11 cellular contexts compared by ENCODE assay signal in the genomic region with DNA sequence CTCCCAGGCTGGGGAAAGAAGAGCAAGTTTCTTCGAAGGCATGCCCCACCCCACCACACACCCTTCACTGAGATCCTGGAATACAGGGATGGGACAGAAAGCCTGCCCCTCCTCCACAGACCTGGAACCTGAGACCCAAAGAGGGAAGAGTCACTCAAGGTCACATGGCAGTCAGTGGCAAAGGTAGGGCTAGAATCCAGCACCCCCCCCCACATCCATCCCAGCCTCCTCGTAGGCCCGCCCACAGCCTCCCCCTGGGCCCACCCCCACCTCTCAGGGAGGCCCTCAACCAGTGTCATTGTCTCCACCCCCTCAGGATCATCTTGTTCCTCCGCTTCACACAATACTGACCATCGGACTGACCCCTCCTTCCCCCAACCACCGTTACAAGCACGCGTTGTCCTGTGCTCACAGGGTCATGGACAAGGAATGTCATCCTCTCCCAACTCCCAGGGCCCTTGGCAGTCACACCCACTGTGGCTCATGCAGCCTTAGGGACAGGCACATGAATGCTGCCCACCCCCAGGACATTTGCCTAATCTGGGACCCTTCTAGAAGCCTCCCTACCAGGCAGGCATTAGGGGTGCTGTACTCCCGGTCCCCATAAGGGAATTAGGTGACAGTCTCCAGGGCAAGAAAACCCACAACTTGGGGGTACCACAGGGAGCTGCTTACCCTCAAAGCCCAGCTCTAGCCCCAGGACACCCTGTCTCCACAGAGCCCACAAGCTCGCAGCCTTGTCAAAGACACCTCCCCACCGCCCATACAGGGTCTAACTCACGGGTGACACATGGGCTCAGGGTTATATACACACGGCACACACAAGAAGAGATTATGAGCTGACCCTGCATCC. TPM values are rescaled to one million over a fixed set of nuclear protein-coding genes. Genes with fewer than 3 reads are reported as not detected.
A peak's percentile ranks its signal among the peaks of the same experiment; 100 is the strongest.
DNase-seq lines count a peak whose midpoint lies in the region; ATAC-seq and TF ChIP-seq lines count a peak whose summit lies in the region.
"Had no signal": no experiment of that assay in that cellular context is flagged by ENCODE, and none has a peak within 500 bp of the region (broad histone marks: within the 10 kb centered on the region; RNA-seq: fewer than 3 reads in every experiment).

No MANE protein-coding gene starts in this region.

- peak overlapping the region; percentile 97 for H3K4me2 ChIP-seq in OCI-LY7 (ENCODE audit: low read length)

- no peak for ATAC-seq in activated T-cell treated with anti-CD3 and anti-CD28 coated beads, Interleukin-2, amount 50 U/mL, for 4 hours
- ATAC-seq in right cardiac atrium (peak; percentile 65 to 69), HG03571 (IDR thresholded peaks at IDR 0.05; ENCODE audit: unreplicated experiment) (no peak), HG03175 (IDR thresholded peaks at IDR 0.05; ENCODE audit: unreplicated experiment) (no peak)

- no peaks in the 10 kb centered on the region for H3K36me3 Mint-ChIP-seq in activated T-cell treated with anti-CD3 and anti-CD28 coated beads, Interleukin-2, amount 50 U/mL, for 4 hours (ENCODE audit: insufficient read depth)

- TF ChIP-seq CTCF in OCI-LY7 (conservative IDR thresholded peaks at IDR 0.05; ENCODE audit: low read length), result no peak

- H3K9me3 ChIP-seq in OCI-LY7 (ENCODE audit: low read length), result no peaks in the 10 kb centered on the region
- H3K9me3 ChIP-seq in right cardiac atrium (ENCODE audit: control insufficient read depth, low read length), result no peaks in the 10 kb centered on the region
- no peaks in the 10 kb centered on the region for H3K9me3 ChIP-seq in stomach smooth muscle (ENCODE audit: control insufficient read depth in 2 of 2, low read length in 2 of 2)

- no peaks in the 10 kb centered on the region for H3K79me2 ChIP-seq in OCI-LY7 (ENCODE audit: insufficient read depth, low read depth, low read length)

- 33% methylated on average over 13 of the region's 13 CpGs for WGBS in right cardiac atrium

- no peaks in the 10 kb centered on the region for H4K20me1 ChIP-seq in OCI-LY7 (ENCODE audit: insufficient read depth, low read length)

- peak overlapping the region; percentile 59 to 81 for H3K9ac ChIP-seq in stomach smooth muscle (ENCODE audit: low read length in 2 of 2)

- peak overlapping the region; percentile 84 for H3K27ac ChIP-seq in OCI-LY7 (ENCODE audit: low read depth, low read length, poor library complexity, severe bottlenecking)
- peak overlapping the region; percentile 94 for H3K27ac ChIP-seq in right cardiac atrium (ENCODE audit: low read length)
- peak overlapping the region; percentile 92 for H3K27ac ChIP-seq in stomach smooth muscle (ENCODE audit: low read length)

- POLR2A ChIA-PET in OCI-LY7 (lab: Charles Lee), result interaction anchor here (0.6 to 1.2 kb wide), 2 partner anchors 176 to 570 kb away, joined by 3 to 4 read pairs; no protein-coding TSS in a partner anchor

- BruUV-seq in OCI-LY7 (replicated peaks; lab: Mats Ljungman, UMichigan), result no TSS peak

- H3K4me1 ChIP-seq in OCI-LY7 (ENCODE audit: insufficient read depth, low read length, poor library complexity, severe bottlenecking) (peaks cover 56% of the 10 kb centered on the region), right cardiac atrium (ENCODE audit: control insufficient read depth, insufficient read depth, low read length) (peaks cover 1% of the 10 kb centered on the region), stomach smooth muscle (ENCODE audit: control insufficient read depth, insufficient read depth, low read length) (peaks cover 76% of the 10 kb centered on the region)

- intact Hi-C loops in OCI-LY7 (cut with micrococcal nuclease; ENCODE audit: unreplicated experiment) (loop anchor here (10.0 kb wide), 2 partner anchors 108 to 602 kb away; partner anchors contain the start of genes AGAP3, FASTK, TMUB1 and ZNF775), right cardiac atrium (cut with DNase I) (no loop called here)

- no peaks in the 10 kb centered on the region for H3K9me2 ChIP-seq in OCI-LY7 (ENCODE audit: insufficient read depth, low read length)

- peaks cover 36% of the 10 kb centered on the region for H3K27me3 Mint-ChIP-seq in activated T-cell treated with anti-CD3 and anti-CD28 coated beads, Interleukin-2, amount 50 U/mL, for 4 hours (ENCODE audit: low read depth)

- peak overlapping the region; percentile 72 for H3K4me3 ChIP-seq in OCI-LY7 (ENCODE audit: low read depth, low read length, poor library complexity, severe bottlenecking)
- peak overlapping the region; percentile 76 for H3K4me3 ChIP-seq in right cardiac atrium (ENCODE audit: low read length)
- H3K4me3 ChIP-seq in stomach smooth muscle (ENCODE audit: low read length in 2 of 2), result peak overlapping the region; percentile 78 to 86

- H3K4me1 Mint-ChIP-seq in activated T-cell treated with anti-CD3 and anti-CD28 coated beads, Interleukin-2, amount 50 U/mL, for 4 hours (ENCODE audit: low read depth), result peaks cover 40% of the 10 kb centered on the region

- no peak for DNase-seq in activated T-cell treated with anti-CD3 and anti-CD28 coated beads, Interleukin-2, amount 50 U/mL, for 4 hours
- DNase-seq in activated T-cell treated with anti-CD3 and anti-CD28 coated beads, Interleukin-2, amount 50 U/mL, for 48 hours, result no peak
- DNase-seq in OCI-LY7 (ENCODE audit: low spot score) (no peak), right cardiac atrium (peak; percentile 60 to 86 (median 77))
- DNase-seq in stimulated activated naive CD4-positive, alpha-beta T cell treated with Interleukin-2 at 50 U/mL for 16 hours (lab: John Stamatoyannopoulos, UW), result no peak
- DNase-seq: activated effector memory CD4-positive, alpha-beta T cell treated with Interleukin-2 at 50 U/mL for 16 hours; stimulated activated CD4-positive, alpha-beta T cell treated with anti-CD3 and anti-CD28 coated beads, Interleukin-2, amount 100 ng/mL, for 24 hours had no signal

- peak overlapping the region; percentile 77 for H3K4me3 Mint-ChIP-seq in activated T-cell treated with anti-CD3 and anti-CD28 coated beads, Interleukin-2, amount 50 U/mL, for 4 hours

- CTCF ChIA-PET in OCI-LY7 (lab: Charles Lee; ENCODE audit: unreplicated experiment), result interaction anchor here (0.5 kb wide), 1 partner anchor 76 kb away, joined by 3 read pairs; no protein-coding TSS in a partner anchor

- H3K36me3 ChIP-seq in OCI-LY7 (ENCODE audit: insufficient read depth, low read length), result no peaks in the 10 kb centered on the region
- no peaks in the 10 kb centered on the region for H3K36me3 ChIP-seq in stomach smooth muscle (ENCODE audit: control insufficient read depth in 2 of 2, insufficient read depth in 2 of 2, low read length in 2 of 2)

- H2AFZ ChIP-seq in OCI-LY7 (ENCODE audit: low read length), result no peak overlapping the region

- H3K27me3 ChIP-seq in right cardiac atrium (ENCODE audit: control insufficient read depth, insufficient read depth) (no peaks in the 10 kb centered on the region), stomach smooth muscle (ENCODE audit: control insufficient read depth in 1 of 2, insufficient read depth in 2 of 2, low read length in 2 of 2) (peaks cover 0 to 2% of the 10 kb centered on the region in 2 donors)

- H3K9me3 Mint-ChIP-seq in activated T-cell treated with anti-CD3 and anti-CD28 coated beads, Interleukin-2, amount 50 U/mL, for 4 hours, result no peaks in the 10 kb centered on the region

RNA-seq across cellular contexts. Expression of gene KCNH2, which starts 1.4 kb away (rescaled TPM):
- under 1 TPM; 0.49 to 0.71 (median 0.66) TPM for total RNA-seq in activated T-cell treated with anti-CD3 and anti-CD28 coated beads, Interleukin-2, amount 50 U/mL, for 4 hours
- 4.0 and 7.5 TPM in 2 replicates for total RNA-seq in OCI-LY7 (2014; rRNA removed; shearing (Covaris generic))
- total RNA-seq in OCI-LY7 (2022), result 5.8 and 6.2 TPM in 2 replicates
- total RNA-seq in right cardiac atrium, result 100 to 1,000 TPM; 113 to 163 (median 126) TPM
- 132 TPM for polyA plus RNA-seq in right cardiac atrium
- total RNA-seq: glomerular endothelial cell had no signal

RNA-seq across cellular contexts. Expression of gene NOS3, which starts 14.1 kb away (rescaled TPM):
- 1 to 10 TPM; 5.3 to 9.2 (median 8.2) TPM for total RNA-seq in activated T-cell treated with anti-CD3 and anti-CD28 coated beads, Interleukin-2, amount 50 U/mL, for 4 hours
- 0.41 and 0.82 TPM in 2 replicates for total RNA-seq in OCI-LY7 (2014; rRNA removed; shearing (Covaris generic))
- 0.30 and 0.78 TPM in 2 replicates for total RNA-seq in OCI-LY7 (2022)
- total RNA-seq in right cardiac atrium, result 10 to 100 TPM; 20.5 to 80.4 (median 24.7) TPM
- 13.5 TPM for polyA plus RNA-seq in right cardiac atrium

RNA-seq across cellular contexts. Expression of gene ATG9B, which starts 47.5 kb away (rescaled TPM):
- 1 to 10 TPM; 5.8 to 7.3 (median 6.7) TPM for total RNA-seq in activated T-cell treated with anti-CD3 and anti-CD28 coated beads, Interleukin-2, amount 50 U/mL, for 4 hours
- total RNA-seq in OCI-LY7 (2014; rRNA removed; shearing (Covaris generic)), result 0.18 and 1.1 TPM in 2 replicates
- total RNA-seq in OCI-LY7 (2022) (0.94 and 0.97 TPM in 2 replicates), right cardiac atrium (under 1 TPM in 2 of 4 donors, not detected in 2; 0.18 to 0.23 TPM)
- 0.43 TPM for polyA plus RNA-seq in right cardiac atrium
- total RNA-seq: glomerular endothelial cell had no signal

RNA-seq across cellular contexts. Expression of gene ABCB8, which starts 51.5 kb away (rescaled TPM):
- 10 to 100 TPM; 48.1 to 54.6 (median 48.5) TPM for total RNA-seq in activated T-cell treated with anti-CD3 and anti-CD28 coated beads, Interleukin-2, amount 50 U/mL, for 4 hours
- 29.5 and 32.0 TPM in 2 replicates for total RNA-seq in OCI-LY7 (2014; rRNA removed; shearing (Covaris generic))
- total RNA-seq in OCI-LY7 (2022) (63.9 and 64.7 TPM in 2 replicates), right cardiac atrium (10 to 100 TPM; 20.9 to 24.5 (median 23.4) TPM)
- polyA plus RNA-seq in right cardiac atrium, result 19.6 TPM

Comparison
In these comparisons a context has a peak if more than half of its experiments do, and no peak if none do; other contexts are left out.
1. ATAC-seq: peak in right cardiac atrium (2 of 2); none in activated T-cell treated with anti-CD3 and anti-CD28 coated beads, Interleukin-2, amount 50 U/mL, for 4 hours (0 of 2), HG03571 (single experiment) and HG03175 (single experiment).
2. DNase-seq: peak in right cardiac atrium (3 of 3); none in activated T-cell treated with anti-CD3 and anti-CD28 coated beads, Interleukin-2, amount 50 U/mL, for 4 hours (single experiment), activated T-cell treated with anti-CD3 and anti-CD28 coated beads, Interleukin-2, amount 50 U/mL, for 48 hours (0 of 2), OCI-LY7 (single experiment) and stimulated activated naive CD4-positive, alpha-beta T cell treated with Interleukin-2 at 50 U/mL for 16 hours (single experiment).
3. RNA of gene KCNH2, which starts 1.4 kb away (total RNA-seq): 113 to 163 TPM in right cardiac atrium; 4.0 to 7.5 TPM in OCI-LY7 and 0.49 to 0.71 TPM in activated T-cell treated with anti-CD3 and anti-CD28 coated beads, Interleukin-2, amount 50 U/mL, for 4 hours; every median in the first group is over 10 times any median in the second.
4. Peak in every context shown above with its lines, with median percentiles within 50 percentile points of each other: H3K27ac ChIP-seq and H3K4me3 ChIP-seq.